ENCODE assay signal across 17 cellular contexts in genomic region chrX:14902536-14902935, GRCh38.
"Had no signal": no experiment of that assay in that cellular context is flagged by ENCODE, and none has a peak within 500 bp of the region (broad histone marks: within the 10 kb centered on the region; RNA-seq: fewer than 3 reads in every experiment).

No MANE protein-coding gene starts in this region.

- DNase-seq: activated CD4-positive, alpha-beta T cell treated with anti-CD3 and anti-CD28 coated beads, Interleukin-2, amount 50 U/mL, for 48 hours; activated gamma-delta T cell treated with Interleukin-2 at 50 U/mL for 16 hours; activated T-cell treated with anti-CD3 and anti-CD28 coated beads for 4 hours; endodermal cell; foreskin fibroblast; islet precursor cell; nephron progenitor cell; psoas muscle; right lobe of liver; small intestine; stimulated activated CD4-positive, alpha-beta T cell treated with anti-CD3 and anti-CD28 coated beads, Interleukin-15, amount 100 ng/mL, for 24 hours; stimulated activated CD4-positive, alpha-beta T cell treated with anti-CD3 and anti-CD28 coated beads, Interleukin-2, amount 100 ng/mL, for 48 hours; stomach; upper lobe of right lung had no signal

- H3K27ac ChIP-seq: epithelial cell of prostate, psoas muscle, right lobe of liver, stomach, upper lobe of right lung had no signal

- ATAC-seq: activated naive CD4-positive, alpha-beta T cell treated with anti-CD3 and anti-CD28 coated beads, Interleukin-2, amount 50 U/mL, for 72 hours; left lobe of liver; psoas muscle; upper lobe of right lung had no signal
